Comparison of ENCODE assay signal across 27 cellular contexts in the genomic region with DNA sequence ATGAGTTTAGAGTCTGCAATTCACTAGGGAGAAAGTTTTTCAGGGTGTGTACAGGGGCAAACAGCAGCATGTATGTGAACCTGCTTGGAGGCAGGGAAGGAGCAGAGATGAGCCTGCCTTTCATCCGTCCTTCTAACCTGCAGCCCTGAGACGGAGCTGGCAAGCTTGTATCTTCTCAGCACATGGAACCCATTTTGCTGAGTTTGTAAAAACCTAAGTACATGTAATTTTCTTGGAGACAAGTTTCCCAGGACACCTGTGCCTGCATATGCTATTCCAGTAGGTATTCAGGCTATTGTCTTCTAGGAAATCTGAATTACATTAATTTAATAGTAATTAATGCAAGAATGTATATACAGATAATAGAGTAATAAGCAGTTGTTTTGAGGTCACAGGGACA. TPM values are rescaled to one million over a fixed set of nuclear protein-coding genes. Genes with fewer than 3 reads are reported as not detected.
DNase-seq lines count a peak whose midpoint lies in the region; ATAC-seq, FAIRE-seq and TF ChIP-seq lines count a peak whose summit lies in the region.
"Had no signal": no experiment of that assay in that cellular context is flagged by ENCODE, and none has a peak within 500 bp of the region (broad histone marks: within the 10 kb centered on the region; RNA-seq: fewer than 3 reads in every experiment).

No MANE protein-coding gene starts in this region.

- FAIRE-seq in HepG2 (lab: Jason Lieb, UNC) (no peak), K562 (lab: Jason Lieb, UNC) (no peak)
- FAIRE-seq: GM12878, GM12892, GM18507 had no signal

- BruUV-seq in HepG2 (replicated peaks; lab: Mats Ljungman, UMichigan) (no TSS peak), K562 (replicated peaks; lab: Mats Ljungman, UMichigan) (no TSS peak)

- H3K27me3 ChIP-seq in HepG2 (ENCODE audit: control insufficient read depth in 1 of 2, insufficient read depth in 2 of 2, low read length in 2 of 2) (no peaks in the 10 kb centered on the region), right lobe of liver (no peaks in the 10 kb centered on the region), K562 (ENCODE audit: control insufficient read depth in 2 of 2, insufficient read depth in 2 of 2, low read length in 2 of 2) (no peaks in the 10 kb centered on the region), tibial artery (peaks cover 0 to 7% of the 10 kb centered on the region in 2 donors), upper lobe of right lung (peaks cover 5% of the 10 kb centered on the region)
- H3K27me3 ChIP-seq: BE2C, BLaER1 had no signal

- no peaks in the 10 kb centered on the region for H3K9me3 ChIP-seq in HepG2 (ENCODE audit: low read length)
- H3K9me3 ChIP-seq in right lobe of liver: no peaks in the 10 kb centered on the region
- no peaks in the 10 kb centered on the region for H3K9me3 ChIP-seq in K562 (replicated peaks; ENCODE audit: control insufficient read depth, insufficient read depth, low read depth, low read length)
- no peaks in the 10 kb centered on the region for H3K9me3 ChIP-seq in tibial artery
- no peaks in the 10 kb centered on the region for H3K9me3 ChIP-seq in upper lobe of right lung
- H3K9me3 ChIP-seq: BE2C, BLaER1 had no signal

- no peak overlapping the region for H3K4me3 ChIP-seq in HepG2 (replicated peaks in 1 of 3; ENCODE audit: insufficient read depth in 1 of 3, low read depth in 2 of 3, low read length in 3 of 3)
- H3K4me3 ChIP-seq in right lobe of liver: no peak overlapping the region
- H3K4me3 ChIP-seq in K562: no peak overlapping the region
- H3K4me3 ChIP-seq in tibial artery: no peak overlapping the region
- H3K4me3 ChIP-seq in upper lobe of right lung: no peak overlapping the region
- H3K4me3 ChIP-seq: BLaER1, GM12878 had no signal

- no peak for TF ChIP-seq POLR2A in HepG2 (IDR thresholded peaks at IDR 0.05; ENCODE audit: insufficient read depth in 1 of 2, low read depth in 2 of 2, low read length in 2 of 2)
- no peak for TF ChIP-seq POLR2A in right lobe of liver (IDR thresholded peaks at IDR 0.05)
- TF ChIP-seq POLR2A in K562 (conservative IDR thresholded peaks at IDR 0.05): no peak

- CTCF ChIA-PET in HepG2 (lab: Yijun Ruan, JAX; ENCODE audit: low intra/inter-chr PET ratio, low total read pairs): no interaction called here
- CTCF ChIA-PET in K562 (lab: Yijun Ruan, JAX; ENCODE audit: low intra/inter-chr PET ratio): no interaction called here

- intact Hi-C loops in HepG2 (cut with micrococcal nuclease; ENCODE audit: unreplicated experiment): no loop called here
- intact Hi-C loops in right lobe of liver (cut with DNase I): no loop called here
- intact Hi-C loops in K562 (cut with micrococcal nuclease): no loop called here
- intact Hi-C loops in tibial artery (cut with DNase I; ENCODE audit: low total_unique reads): no loop called here
- intact Hi-C loops in upper lobe of right lung (cut with DNase I): no loop called here

- H3K27ac ChIP-seq in HepG2 (ENCODE audit: extremely low read length, insufficient read depth, low read length) (no peak overlapping the region), right lobe of liver (no peak overlapping the region), K562 (ENCODE audit: extremely low read depth, low read depth, low read length) (no peak overlapping the region), tibial artery (no peak overlapping the region), upper lobe of right lung (no peak overlapping the region)
- H3K27ac ChIP-seq: 22Rv1, BLaER1 had no signal

- no peak for TF ChIP-seq CTCF in HepG2 (CRISPR knock-in tag; IDR thresholded peaks at IDR 0.05)
- TF ChIP-seq CTCF in right lobe of liver (IDR thresholded peaks at IDR 0.05): no peak
- no peak for TF ChIP-seq CTCF in K562 (IDR thresholded peaks at IDR 0.05 in 2 of 3, conservative IDR thresholded peaks at IDR 0.05 in 1 of 3; ENCODE audit: insufficient read depth in 2 of 3, low read depth in 1 of 3, low read length in 3 of 3)
- no peak for TF ChIP-seq CTCF in tibial artery (IDR thresholded peaks at IDR 0.05)
- TF ChIP-seq CTCF in upper lobe of right lung (IDR thresholded peaks at IDR 0.05): no peak

- no peaks in the 10 kb centered on the region for H3K36me3 ChIP-seq in HepG2 (replicated peaks in 1 of 2; ENCODE audit: control insufficient read depth in 1 of 2, insufficient read depth in 2 of 2, low read length in 2 of 2)
- H3K36me3 ChIP-seq in right lobe of liver: no peaks in the 10 kb centered on the region
- H3K36me3 ChIP-seq in K562 (ENCODE audit: control insufficient read depth, insufficient read depth, low read length): no peaks in the 10 kb centered on the region
- H3K36me3 ChIP-seq in tibial artery: no peaks in the 10 kb centered on the region
- H3K36me3 ChIP-seq in upper lobe of right lung: no peaks in the 10 kb centered on the region
- H3K36me3 ChIP-seq: BE2C, BLaER1 had no signal

- no peak overlapping the region for H2AFZ ChIP-seq in HepG2 (ENCODE audit: low read length)
- no peak overlapping the region for H2AFZ ChIP-seq in K562 (ENCODE audit: low read depth, low read length)

- H3K79me2 ChIP-seq in HepG2 (ENCODE audit: insufficient read depth, low read length): no peaks in the 10 kb centered on the region
- H3K79me2 ChIP-seq in K562 (ENCODE audit: control insufficient read depth, insufficient read depth, low read length): no peaks in the 10 kb centered on the region

- ATAC-seq in HepG2: no peak
- ATAC-seq in right lobe of liver: no peak
- no peak for ATAC-seq in K562
- no peak for ATAC-seq in upper lobe of right lung
- ATAC-seq: GM12878 had no signal

- H3K9ac ChIP-seq in HepG2 (ENCODE audit: insufficient read depth, low read depth, low read length): no peak overlapping the region
- H3K9ac ChIP-seq in K562 (ENCODE audit: insufficient read depth in 1 of 2, low read depth in 2 of 2, low read length in 2 of 2): no peak overlapping the region
- H3K9ac ChIP-seq: BLaER1 had no signal

- 10% methylated on average over 2 of the region's 2 CpGs for WGBS in HepG2 (ENCODE audit: low lambda C conversion rate)
- WGBS in right lobe of liver (ENCODE audit: insufficient coverage, low coverage, low lambda C conversion rate, missing lambda C conversion rate): 50% methylated on average over 2 of the region's 2 CpGs
- 0% methylated on average over 2 of the region's 2 CpGs for WGBS in K562 (ENCODE audit: insufficient coverage, low coverage, missing lambda C conversion rate)

- H4K20me1 ChIP-seq in HepG2 (ENCODE audit: insufficient read depth, low read length) (no peaks in the 10 kb centered on the region), K562 (replicated peaks; ENCODE audit: control insufficient read depth, insufficient read depth, low read length) (no peaks in the 10 kb centered on the region)
- H4K20me1 ChIP-seq: BLaER1 had no signal

- H3K4me1 ChIP-seq in HepG2 (ENCODE audit: insufficient read depth, low read length): no peaks in the 10 kb centered on the region
- H3K4me1 ChIP-seq in right lobe of liver: no peaks in the 10 kb centered on the region
- H3K4me1 ChIP-seq in K562 (replicated peaks in 1 of 2; ENCODE audit: control insufficient read depth in 2 of 2, insufficient read depth in 2 of 2, low read length in 2 of 2): no peaks in the 10 kb centered on the region
- H3K4me1 ChIP-seq in tibial artery: no peaks in the 10 kb centered on the region
- H3K4me1 ChIP-seq in upper lobe of right lung: no peaks in the 10 kb centered on the region
- H3K4me1 ChIP-seq: BE2C, BLaER1 had no signal

- H3K4me2 ChIP-seq in HepG2 (ENCODE audit: low read depth, low read length) (no peak overlapping the region), K562 (ENCODE audit: insufficient read depth, low read length) (no peak overlapping the region)
- H3K4me2 ChIP-seq: BLaER1 had no signal

- TF ChIP-seq EP300 in HepG2 (IDR thresholded peaks at IDR 0.05; ENCODE audit: low read depth in 2 of 2, low read length in 2 of 2): no peak
- no peak for TF ChIP-seq EP300 in HepG2 (CRISPR knock-in tag; IDR thresholded peaks at IDR 0.05; ENCODE audit: borderline replicate concordance)
- no peak for TF ChIP-seq EP300 in K562 (IDR thresholded peaks at IDR 0.05; ENCODE audit: low read length)

- no peak for DNase-seq in HepG2 (ENCODE audit: low spot score)
- no peak for DNase-seq in right lobe of liver
- no peak for DNase-seq in K562 (ENCODE audit: extremely low read depth in 1 of 4, low spot score in 3 of 4)
- no peak for DNase-seq in tibial artery
- DNase-seq in upper lobe of right lung: no peak
- DNase-seq: ACHN; BE2C; C1 segment of cervical spinal cord; CD4-positive, alpha-beta memory T cell; CD4-positive, CD25-positive, alpha-beta regulatory T cell; CD8-positive, alpha-beta memory T cell; COR-L47; DMS 273 treated with DMSO at 0.1 percent for 48 hours; DMS153; DMS53; DMS79; DND-41; EL; GDM1 had no signal

- no peaks in the 10 kb centered on the region for H3K9me1 ChIP-seq in K562 (ENCODE audit: control insufficient read depth, insufficient read depth, low read length)

- in situ Hi-C loops in HepG2 (cut with HindIII; ENCODE audit: extremely low pct_ligation_motif_present, low pct_unique_long_range_greater_than_20kb): no loop called here
- in situ Hi-C loops in K562 (cut with MboI): no loop called here

- POLR2A ChIA-PET in HepG2 (lab: Yijun Ruan, JAX) (no interaction called here), K562 (lab: Yijun Ruan, JAX) (no interaction called here)

- TF ChIP-seq RAD21 in HepG2 (CRISPR knock-in tag; IDR thresholded peaks at IDR 0.05) (no peak), K562 (CRISPR knock-in tag; conservative IDR thresholded peaks at IDR 0.05 in 1 of 2, IDR thresholded peaks at IDR 0.05 in 1 of 2) (no peak)

RNA-seq across cellular contexts. Expression of a gene that starts 28.8 kb away (rescaled TPM):
- total RNA-seq in HepG2 (2016; rRNA removed; fragmentation: Illumina TruSeq; extraction: Trizol): not detected in 2 replicates
- total RNA-seq in HepG2 (2016; cell fraction: cytosol; rRNA removed; fragmentation: Illumina TruSeq; extraction: Trizol; ENCODE audit: low read depth): not detected in 2 replicates
- total RNA-seq in HepG2 (2016; cell fraction: insoluble cytoplasmic fraction; rRNA removed; fragmentation: Illumina TruSeq; extraction: Trizol): not detected in 2 replicates
- total RNA-seq in HepG2 (2016; cell fraction: membrane; rRNA removed; fragmentation: Illumina TruSeq; extraction: Trizol): not detected in 2 replicates
- not detected in 2 replicates for total RNA-seq in HepG2 (2016; cell fraction: nucleus; rRNA removed; fragmentation: Illumina TruSeq; extraction: Trizol)
- polyA plus RNA-seq in HepG2 (2011; rRNA removed): 0.03 TPM in 1 of 2 replicates, not detected in the other
- 0.01 TPM in 1 of 2 replicates, not detected in the other for polyA plus RNA-seq in HepG2 (2011; cell fraction: cytosol; rRNA removed)
- polyA plus RNA-seq in HepG2 (2011; cell fraction: nucleus; rRNA removed): not detected in 2 replicates
- not detected in 2 replicates for polyA plus RNA-seq in HepG2 (2012)
- polyA plus RNA-seq in HepG2 (2016; cell fraction: cytosol; fragmentation: Illumina TruSeq; extraction: Trizol; ENCODE audit: low read depth): not detected in 2 replicates
- not detected in 2 replicates for polyA plus RNA-seq in HepG2 (2016; cell fraction: insoluble cytoplasmic fraction; fragmentation: Illumina TruSeq; extraction: Trizol; ENCODE audit: low read depth)
- not detected in 2 replicates for polyA plus RNA-seq in HepG2 (2016; cell fraction: membrane; fragmentation: Illumina TruSeq; extraction: Trizol; ENCODE audit: low read depth)
- not detected in 2 replicates for polyA plus RNA-seq in HepG2 (2016; cell fraction: nucleus; fragmentation: Illumina TruSeq; extraction: Trizol; ENCODE audit: insufficient read depth, low read depth)
- polyA minus RNA-seq in HepG2 (2011; rRNA and poly(A)+ RNA removed; ENCODE audit: low replicate concordance): not detected in 2 replicates
- not detected in 2 replicates for polyA minus RNA-seq in HepG2 (2011; cell fraction: cytosol; rRNA and poly(A)+ RNA removed)
- not detected in 2 replicates for polyA minus RNA-seq in HepG2 (2011; cell fraction: nucleus; rRNA and poly(A)+ RNA removed)
- 1 to 10 TPM in 3 of 6 experiments, under 1 TPM in 2, not detected in 1; 0.24 to 2.3 (median 1.0) TPM for total RNA-seq in right lobe of liver
- total RNA-seq in K562 (2011; cell fraction: chromatin; rRNA removed; ENCODE audit: low replicate concordance): not detected in 2 replicates
- not detected in 2 replicates for total RNA-seq in K562 (2011; cell fraction: nucleolus; rRNA removed)
- total RNA-seq in K562 (2011; cell fraction: nucleoplasm; rRNA removed): not detected in 2 replicates
- total RNA-seq in K562 (2014; rRNA removed): not detected in 2 replicates
- not detected in 2 replicates for total RNA-seq in K562 (2014; rRNA removed; fragmentation: Illumina TruSeq; extraction: Trizol)
- total RNA-seq in K562 (2015; rRNA removed; fragmentation: Illumina TruSeq; extraction: Trizol): not detected in 2 replicates
- total RNA-seq in K562 (2021): 0.04 TPM in 1 of 2 replicates, not detected in the other
- polyA plus RNA-seq in K562 (2011; rRNA removed): not detected in 2 replicates
- not detected in 2 replicates for polyA plus RNA-seq in K562 (2011; cell fraction: cytosol; rRNA removed)
- polyA plus RNA-seq in K562 (2011; cell fraction: nucleus; rRNA removed): not detected in 2 replicates
- not detected in 2 replicates for polyA plus RNA-seq in K562 (2012)
- not detected in 2 replicates for polyA plus RNA-seq in K562 (2014; fragmentation: Illumina TruSeq; extraction: Trizol)
- polyA plus RNA-seq in K562 (2014; fragmentation: Nextera tagmentation; extraction: Ambion mirVana): not detected
- polyA plus RNA-seq in K562 (2014; rRNA removed): not detected in 2 replicates
- not detected in 2 replicates for polyA minus RNA-seq in K562 (2011; rRNA and poly(A)+ RNA removed)
- polyA minus RNA-seq in K562 (2011; cell fraction: cytosol; rRNA and poly(A)+ RNA removed): not detected in 2 replicates
- not detected in 2 replicates for polyA minus RNA-seq in K562 (2011; cell fraction: nucleus; rRNA and poly(A)+ RNA removed)
- total RNA-seq in upper lobe of right lung: 24.0 TPM
- total RNA-seq: A673; CD4-positive, alpha-beta memory T cell; CD4-positive, CD25-positive, alpha-beta regulatory T cell; CD8-positive, alpha-beta memory T cell; G401 had no signal
- polyA plus RNA-seq: CD14-positive monocyte; CD4-positive, alpha-beta memory T cell; CD4-positive, CD25-positive, alpha-beta regulatory T cell had no signal
